In the genomic region with DNA sequence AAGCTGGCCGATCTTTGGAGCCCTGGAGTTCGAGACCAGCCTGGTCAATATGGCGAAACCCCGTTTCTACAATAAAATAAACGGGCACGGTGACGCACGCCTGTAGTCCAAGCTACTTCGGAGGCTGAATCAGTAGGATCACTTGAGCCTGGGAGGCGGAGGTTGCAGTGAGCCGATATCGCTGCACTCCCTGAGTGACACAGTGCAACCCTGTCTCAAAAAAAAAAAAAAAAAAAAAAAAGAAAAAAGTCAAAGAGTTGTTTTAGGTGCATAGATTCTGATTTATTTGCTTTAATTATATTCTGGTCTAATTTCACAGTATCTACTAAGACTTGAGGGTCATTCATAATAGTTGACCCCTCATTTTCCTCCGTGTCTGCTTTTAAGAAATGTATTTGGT, we compare ENCODE assay signal across 1 cellular context.
TF ChIP-seq lines count a peak whose summit lies in the region.

No MANE protein-coding gene starts in this region.

TF ChIP-seq in HCT116, 20 proteins besides CTCF, POLR2A, EP300 and RAD21 (continued from another document):
- TF ChIP-seq ZBTB33 (IDR thresholded peaks at IDR 0.05; ENCODE audit: extremely low read depth, insufficient replicate concordance, low read length) (no peak), ZNF274 (IDR thresholded peaks at IDR 0.05; ENCODE audit: low read depth, low read length) (no peak), EZH2 (IDR thresholded peaks at IDR 0.05) (no peak)
- TF ChIP-seq, protein P1, sequence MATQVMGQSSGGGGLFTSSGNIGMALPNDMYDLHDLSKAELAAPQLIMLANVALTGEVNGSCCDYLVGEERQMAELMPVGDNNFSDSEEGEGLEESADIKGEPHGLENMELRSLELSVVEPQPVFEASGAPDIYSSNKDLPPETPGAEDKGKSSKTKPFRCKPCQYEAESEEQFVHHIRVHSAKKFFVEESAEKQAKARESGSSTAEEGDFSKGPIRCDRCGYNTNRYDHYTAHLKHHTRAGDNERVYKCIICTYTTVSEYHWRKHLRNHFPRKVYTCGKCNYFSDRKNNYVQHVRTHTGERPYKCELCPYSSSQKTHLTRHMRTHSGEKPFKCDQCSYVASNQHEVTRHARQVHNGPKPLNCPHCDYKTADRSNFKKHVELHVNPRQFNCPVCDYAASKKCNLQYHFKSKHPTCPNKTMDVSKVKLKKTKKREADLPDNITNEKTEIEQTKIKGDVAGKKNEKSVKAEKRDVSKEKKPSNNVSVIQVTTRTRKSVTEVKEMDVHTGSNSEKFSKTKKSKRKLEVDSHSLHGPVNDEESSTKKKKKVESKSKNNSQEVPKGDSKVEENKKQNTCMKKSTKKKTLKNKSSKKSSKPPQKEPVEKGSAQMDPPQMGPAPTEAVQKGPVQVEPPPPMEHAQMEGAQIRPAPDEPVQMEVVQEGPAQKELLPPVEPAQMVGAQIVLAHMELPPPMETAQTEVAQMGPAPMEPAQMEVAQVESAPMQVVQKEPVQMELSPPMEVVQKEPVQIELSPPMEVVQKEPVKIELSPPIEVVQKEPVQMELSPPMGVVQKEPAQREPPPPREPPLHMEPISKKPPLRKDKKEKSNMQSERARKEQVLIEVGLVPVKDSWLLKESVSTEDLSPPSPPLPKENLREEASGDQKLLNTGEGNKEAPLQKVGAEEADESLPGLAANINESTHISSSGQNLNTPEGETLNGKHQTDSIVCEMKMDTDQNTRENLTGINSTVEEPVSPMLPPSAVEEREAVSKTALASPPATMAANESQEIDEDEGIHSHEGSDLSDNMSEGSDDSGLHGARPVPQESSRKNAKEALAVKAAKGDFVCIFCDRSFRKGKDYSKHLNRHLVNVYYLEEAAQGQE (IDR thresholded peaks at IDR 0.05; ENCODE audit: low read depth) = no peak
- TF ChIP-seq, protein P2, sequence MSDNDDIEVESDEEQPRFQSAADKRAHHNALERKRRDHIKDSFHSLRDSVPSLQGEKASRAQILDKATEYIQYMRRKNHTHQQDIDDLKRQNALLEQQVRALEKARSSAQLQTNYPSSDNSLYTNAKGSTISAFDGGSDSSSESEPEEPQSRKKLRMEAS (IDR thresholded peaks at IDR 0.05) = no peak
